21 cellular contexts compared by ENCODE assay signal in genomic region chr6:25435397-25435985, GRCh38.
"Had no signal": no experiment of that assay in that cellular context is flagged by ENCODE, and none has a peak within 500 bp of the region (broad histone marks: within the 10 kb centered on the region; RNA-seq: fewer than 3 reads in every experiment).

No MANE protein-coding gene starts in this region.

- H3K4me1 Mint-ChIP-seq: memory B cell had no signal

- H3K4me3 Mint-ChIP-seq: activated naive CD4-positive, alpha-beta T cell treated with anti-CD3 and anti-CD28 coated beads for 36 hours; activated naive CD8-positive, alpha-beta T cell treated with anti-CD3 and anti-CD28 coated beads, Interleukin-2, amount 50 U/mL, for 24 hours; activated T-cell treated with anti-CD3 and anti-CD28 coated beads, Interleukin-2, amount 50 U/mL, for 4 hours; memory B cell; naive thymus-derived CD4-positive, alpha-beta T cell; neural progenitor cell; stimulated activated naive CD8-positive, alpha-beta T cell treated with anti-CD3 and anti-CD28 coated beads, Interleukin-15, Interleukin-2, amounts not matched to agents 100 ng/mL and 50 ng/mL, for 24 hours had no signal

- H3K27me3 ChIP-seq: brain microvascular endothelial cell, gastroesophageal sphincter, heart left ventricle, neural progenitor cell, right atrium auricular region, tibial nerve, uterus had no signal

- DNase-seq: activated CD4-positive, alpha-beta T cell treated with anti-CD3 and anti-CD28 coated beads, Interleukin-2, amount 50 U/mL, for 1 hour; activated CD8-positive, alpha-beta memory T cell treated with anti-CD3 and anti-CD28 coated beads, Interleukin-2, amount 50 U/mL, for 4 hours; activated naive CD4-positive, alpha-beta T cell treated with anti-CD3 and anti-CD28 coated beads for 36 hours; activated naive CD8-positive, alpha-beta T cell treated with anti-CD3 and anti-CD28 coated beads, Interleukin-2, amount 50 U/mL, for 24 hours; activated T-cell treated with anti-CD3 and anti-CD28 coated beads, Interleukin-2, amount 50 U/mL, for 4 hours; anterior cingulate cortex; brain microvascular endothelial cell; central memory CD4-positive, alpha-beta T cell; heart left ventricle; left ventricle myocardium superior; naive thymus-derived CD4-positive, alpha-beta T cell; stimulated activated CD4-positive, alpha-beta T cell treated with anti-CD3 and anti-CD28 coated beads, Interleukin-2, amount 100 ng/mL, for 24 hours; T-helper 2 cell; uterus had no signal

- H3K4me3 ChIP-seq: gastroesophageal sphincter, heart left ventricle, neural progenitor cell, prostate gland, right atrium auricular region, tibial nerve, uterus had no signal

- H3K4me1 ChIP-seq: gastroesophageal sphincter, prostate gland, right atrium auricular region, tibial nerve, uterus had no signal

- H3K27ac ChIP-seq: brain microvascular endothelial cell, gastroesophageal sphincter, heart left ventricle, neural progenitor cell, prostate gland, right atrium auricular region, tibial nerve, uterus had no signal

- H3K9me3 ChIP-seq: gastroesophageal sphincter, heart left ventricle, prostate gland, right atrium auricular region, tibial nerve, uterus had no signal

- H3K36me3 Mint-ChIP-seq: memory B cell, neural progenitor cell had no signal

- H3K36me3 ChIP-seq: brain microvascular endothelial cell, gastroesophageal sphincter, neural progenitor cell, prostate gland, right atrium auricular region, tibial nerve, uterus had no signal

- H3K27me3 Mint-ChIP-seq: activated naive CD8-positive, alpha-beta T cell treated with anti-CD3 and anti-CD28 coated beads, Interleukin-2, amount 50 U/mL, for 24 hours; memory B cell; naive thymus-derived CD4-positive, alpha-beta T cell; stimulated activated naive CD8-positive, alpha-beta T cell treated with anti-CD3 and anti-CD28 coated beads, Interleukin-15, Interleukin-2, amounts not matched to agents 100 ng/mL and 50 ng/mL, for 24 hours had no signal

- ATAC-seq: activated naive CD8-positive, alpha-beta T cell treated with anti-CD3 and anti-CD28 coated beads, Interleukin-2, amount 50 U/mL, for 24 hours; activated T-cell treated with anti-CD3 and anti-CD28 coated beads, Interleukin-2, amount 50 U/mL, for 4 hours; gastroesophageal sphincter; heart left ventricle; left ventricle myocardium superior; naive thymus-derived CD4-positive, alpha-beta T cell had no signal

- H3K27ac Mint-ChIP-seq: activated naive CD4-positive, alpha-beta T cell treated with anti-CD3 and anti-CD28 coated beads for 36 hours; activated naive CD8-positive, alpha-beta T cell treated with anti-CD3 and anti-CD28 coated beads, Interleukin-2, amount 50 U/mL, for 24 hours; memory B cell; naive thymus-derived CD4-positive, alpha-beta T cell; neural progenitor cell; stimulated activated naive CD8-positive, alpha-beta T cell treated with anti-CD3 and anti-CD28 coated beads, Interleukin-15, Interleukin-2, amounts not matched to agents 100 ng/mL and 50 ng/mL, for 24 hours had no signal

- H3K9me3 Mint-ChIP-seq: activated naive CD4-positive, alpha-beta T cell treated with anti-CD3 and anti-CD28 coated beads for 36 hours; activated naive CD8-positive, alpha-beta T cell treated with anti-CD3 and anti-CD28 coated beads, Interleukin-2, amount 50 U/mL, for 24 hours; activated T-cell treated with anti-CD3 and anti-CD28 coated beads, Interleukin-2, amount 50 U/mL, for 4 hours; memory B cell; naive thymus-derived CD4-positive, alpha-beta T cell; neural progenitor cell; stimulated activated naive CD8-positive, alpha-beta T cell treated with anti-CD3 and anti-CD28 coated beads, Interleukin-15, Interleukin-2, amounts not matched to agents 100 ng/mL and 50 ng/mL, for 24 hours had no signal
